25 cellular contexts compared by ENCODE assay signal in genomic region chr5:32780508-32780919, GRCh38.
A peak's percentile ranks its signal among the peaks of the same experiment; 100 is the strongest.
DNase-seq lines count a peak whose midpoint lies in the region; ATAC-seq and TF ChIP-seq lines count a peak whose summit lies in the region.
"Had no signal": no experiment of that assay in that cellular context is flagged by ENCODE, and none has a peak within 500 bp of the region (broad histone marks: within the 10 kb centered on the region; RNA-seq: fewer than 3 reads in every experiment).

No MANE protein-coding gene starts in this region.

- TF ChIP-seq CTCF in fibroblast of the aortic adventitia (IDR thresholded peaks at IDR 0.05; ENCODE audit: insufficient read depth, low read length) (no peak), tibial artery (IDR thresholded peaks at IDR 0.05) (no peak)

- H3K4me3 ChIP-seq in fibroblast of the aortic adventitia (ENCODE audit: low read depth, low read length) = no peak overlapping the region
- H3K4me3 ChIP-seq in tibial artery = peak overlapping the region in 1 of 2 donors; percentile 18
- H3K4me3 ChIP-seq: dorsolateral prefrontal cortex, lung, MG63, SK-N-MC had no signal

- DNase-seq in HS-27A (ENCODE audit: low read depth) = peak; percentile 85
- peak; percentile 11 for DNase-seq in amniotic epithelial cell (ENCODE audit: low read depth)
- DNase-seq in fibroblast of the aortic adventitia (ENCODE audit: low read depth) = peak; percentile 66
- DNase-seq in tibial artery = no peak
- DNase-seq in NOMO-1 (lab: John Stamatoyannopoulos, UW; ENCODE audit: unreplicated experiment in 2 of 2) = no peak
- DNase-seq in H4 (ENCODE audit: low spot score) = no peak
- DNase-seq: activated CD8-positive, alpha-beta T cell treated with anti-CD3 and anti-CD28 coated beads for 36 hours; activated naive CD4-positive, alpha-beta T cell treated with anti-CD3 and anti-CD28 coated beads, Interleukin-2, amount 50 U/mL, for 16 hours; CD4-positive, alpha-beta T cell; central memory CD4-positive, alpha-beta T cell; dorsolateral prefrontal cortex; H7; MG63; NCI-H1105 treated with DMSO at 0.1 percent for 48 hours; NCI-H2029 treated with DMSO at 0.1 percent for 48 hours; NCI-H2227 treated with DMSO at 0.1 percent for 48 hours; NCI-H774; stimulated activated CD4-positive, alpha-beta T cell treated with anti-CD3 and anti-CD28 coated beads, Interleukin-4, amount 100 ng/mL, for 1 hour; T-helper 17 cell had no signal

- peak overlapping the region; percentile 46 to 63 for H3K27ac ChIP-seq in tibial artery
- H3K27ac ChIP-seq: dorsolateral prefrontal cortex, parathyroid adenoma, RWPE1, SK-N-MC had no signal

- peaks cover 0 to 3% (median 0%) of the 10 kb centered on the region in 3 donors for H3K36me3 ChIP-seq in tibial artery
- H3K36me3 ChIP-seq: MG63 had no signal

- no peaks in the 10 kb centered on the region for H3K9me3 ChIP-seq in tibial artery
- H3K9me3 ChIP-seq: MG63 had no signal

- intact Hi-C loops in tibial artery (cut with DNase I; ENCODE audit: low total_unique reads) = no loop called here

- no peak for ATAC-seq in GM19351 (IDR thresholded peaks at IDR 0.05; ENCODE audit: unreplicated experiment)
- ATAC-seq: activated CD8-positive, alpha-beta T cell treated with anti-CD3 and anti-CD28 coated beads for 36 hours; activated T-helper 17 cell treated with anti-CD3 and anti-CD28 coated beads, Interleukin-2, amount 50 U/mL, for 72 hours; T-helper 17 cell had no signal

- no peaks in the 10 kb centered on the region for H3K27me3 ChIP-seq in tibial artery
- H3K27me3 ChIP-seq: MG63 had no signal

- peaks cover 0 to 50% (median 6%) of the 10 kb centered on the region in 4 donors for H3K4me1 ChIP-seq in tibial artery
- H3K4me1 ChIP-seq: parathyroid adenoma had no signal

Comparison
In these comparisons a context has a peak if more than half of its experiments do, and no peak if none do; other contexts are left out.
1. DNase-seq: peak in HS-27A (single experiment), amniotic epithelial cell (single experiment) and fibroblast of the aortic adventitia (single experiment); none in tibial artery (0 of 2), NOMO-1 (0 of 2) and H4 (single experiment).